In the genomic region with DNA sequence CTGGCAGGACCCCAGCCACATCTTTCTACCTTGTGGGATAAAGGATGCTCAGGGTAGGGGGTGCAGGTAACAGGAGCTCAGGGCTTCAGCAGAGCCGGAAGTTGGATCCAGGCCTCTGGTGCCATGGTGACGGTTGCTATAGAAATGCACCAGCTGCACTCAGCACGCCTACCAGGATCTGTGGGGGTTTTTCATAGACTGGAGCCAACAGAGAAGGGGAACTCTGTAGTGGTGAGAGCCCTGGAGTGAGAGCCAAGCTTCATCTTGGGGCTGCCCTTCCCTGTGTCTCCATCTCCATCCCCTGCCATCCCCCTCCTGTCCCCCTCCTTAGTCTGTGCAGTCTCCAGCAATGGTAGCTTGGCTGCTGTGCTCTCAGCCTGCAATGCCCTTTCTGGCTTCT, we compare ENCODE assay signal across 8 cellular contexts. TPM values are rescaled to one million over a fixed set of nuclear protein-coding genes. Genes with fewer than 3 reads are reported as not detected.
DNase-seq lines count a peak whose midpoint lies in the region; ATAC-seq and TF ChIP-seq lines count a peak whose summit lies in the region.

No MANE protein-coding gene starts in this region.

- H2AFZ ChIP-seq in SK-N-SH (ENCODE audit: low read depth) (no peak overlapping the region), neural progenitor cell (replicated peaks) (no peak overlapping the region)

- TF ChIP-seq CTCF in SK-N-SH (IDR thresholded peaks at IDR 0.05) (no peak), neural progenitor cell (IDR thresholded peaks at IDR 0.05) (no peak)

- H3K27me3 Mint-ChIP-seq in neural progenitor cell (ENCODE audit: insufficient read depth, low read depth), result peaks cover 12% of the 10 kb centered on the region

- POLR2A ChIA-PET in SK-N-SH (lab: Yijun Ruan, JAX), result interaction anchor here (0.7 to 2.3 kb wide), 6 partner anchors 10 to 320 kb away, joined by 3 to 8 read pairs (median 4); partner anchors contain the start of gene CPEB4

- H3K4me1 Mint-ChIP-seq in neural progenitor cell, result peaks cover 56% of the 10 kb centered on the region

- no peaks in the 10 kb centered on the region; the same call in 1 of the 2 replicates for H3K27me3 ChIP-seq in SK-N-SH (ENCODE audit: insufficient read depth)
- H3K27me3 ChIP-seq in neural progenitor cell, result no peaks in the 10 kb centered on the region

- H3K4me3 Mint-ChIP-seq in neural progenitor cell, result no peak overlapping the region

- no peaks in the 10 kb centered on the region for H3K9me3 Mint-ChIP-seq in neural progenitor cell

- TF ChIP-seq RAD21 in SK-N-SH (IDR thresholded peaks at IDR 0.05; ENCODE audit: low read length), result peak; percentile 2; the same call in 1 of the 2 replicates

- H3K79me2 ChIP-seq in SK-N-SH (ENCODE audit: insufficient read depth), result no peaks in the 10 kb centered on the region
- no peaks in the 10 kb centered on the region for H3K79me2 ChIP-seq in neural progenitor cell (ENCODE audit: low read depth)

- peak overlapping the region; percentile 80 for H3K27ac Mint-ChIP-seq in neural progenitor cell

- H3K9me3 ChIP-seq in SK-N-SH, result no peaks in the 10 kb centered on the region
- no peaks in the 10 kb centered on the region for H3K9me3 ChIP-seq in neural progenitor cell (ENCODE audit: low read depth)

- DNase-seq in cardiac septum (ENCODE audit: low spot score) (peak; percentile 27), Right ventricle myocardium inferior (ENCODE audit: missing footprints) (no peak), SK-N-SH (peak; percentile 87), neural progenitor cell (ENCODE audit: low spot score) (peak; percentile 81), glomerular visceral epithelial cell (ENCODE audit: extremely low spot score) (no peak), KG1 (lab: John Stamatoyannopoulos, UW) (no peak), SKM-1 treated with dmso at 0.1 percent for 144 hours (lab: John Stamatoyannopoulos, UW; ENCODE audit: unreplicated experiment) (no peak)

- ATAC-seq in Right ventricle myocardium inferior (no peak), HG03520 (IDR thresholded peaks at IDR 0.05; ENCODE audit: unreplicated experiment) (peak; percentile 94)

- H3K36me3 ChIP-seq in SK-N-SH (replicated peaks in 1 of 2; ENCODE audit: control insufficient read depth in 1 of 2, insufficient read depth in 2 of 2, low read length in 1 of 2) (no peaks in the 10 kb centered on the region), neural progenitor cell (no peaks in the 10 kb centered on the region)

- no peaks in the 10 kb centered on the region for H3K36me3 Mint-ChIP-seq in neural progenitor cell

- no peak for TF ChIP-seq EP300 in SK-N-SH (IDR thresholded peaks at IDR 0.05; ENCODE audit: borderline replicate concordance in 1 of 2, low read depth in 1 of 2, low read length in 1 of 2)

- H4K20me1 ChIP-seq in SK-N-SH (ENCODE audit: insufficient read depth) (no peaks in the 10 kb centered on the region), neural progenitor cell (ENCODE audit: low read depth) (no peaks in the 10 kb centered on the region)

- H3K9me2 ChIP-seq in SK-N-SH, result no peaks in the 10 kb centered on the region

- CTCF ChIA-PET in SK-N-SH (lab: Yijun Ruan, JAX), result interaction anchor here (0.7 to 2.2 kb wide), 4 partner anchors 10 to 75 kb away, joined by 3 to 6 read pairs (median 4); no protein-coding TSS in a partner anchor

- H3K4me1 ChIP-seq in SK-N-SH (ENCODE audit: control insufficient read depth in 1 of 2, insufficient read depth in 2 of 2, low read depth in 1 of 2, low read length in 1 of 2) (peaks cover 0 to 19% of the 10 kb centered on the region in 2 experiments; a peak in 1 of 4 replicates), neural progenitor cell (peaks cover 19% of the 10 kb centered on the region)

- H3K9ac ChIP-seq in SK-N-SH, result no peak overlapping the region
- no peak overlapping the region for H3K9ac ChIP-seq in neural progenitor cell

- intact Hi-C loops in cardiac septum (cut with DNase I) (no loop called here), Right ventricle myocardium inferior (cut with DNase I) (no loop called here)

- H3K4me2 ChIP-seq in SK-N-SH (no peak overlapping the region), neural progenitor cell (no peak overlapping the region)

- H3K27ac ChIP-seq in SK-N-SH (ENCODE audit: low read depth in 2 of 2, low read length in 1 of 2), result peak overlapping the region in 1 of 2 experiments; percentile 87; a peak in 2 of 4 replicates
- no peak overlapping the region for H3K27ac ChIP-seq in neural progenitor cell

- no peaks in the 10 kb centered on the region for H3F3A ChIP-seq in SK-N-SH (replicated peaks; ENCODE audit: insufficient read depth)
- no peaks in the 10 kb centered on the region for H3F3A ChIP-seq in neural progenitor cell (ENCODE audit: low read depth)

- 50% methylated on average over 3 of the region's 3 CpGs for WGBS in SK-N-SH (ENCODE audit: low lambda C conversion rate)

- H3K4me3 ChIP-seq in SK-N-SH (ENCODE audit: low read depth in 2 of 2, low read length in 1 of 2), result no peak overlapping the region
- H3K4me3 ChIP-seq in neural progenitor cell, result no peak overlapping the region

TF ChIP-seq in SK-N-SH, 30 proteins besides CTCF, POLR2A, EP300 and RAD21:
- TF ChIP-seq RCOR1 (IDR thresholded peaks at IDR 0.05; ENCODE audit: low read length) (no peak), MXI1 (IDR thresholded peaks at IDR 0.05; ENCODE audit: low read depth, low read length) (peak; percentile 92), RXRA (IDR thresholded peaks at IDR 0.05; ENCODE audit: borderline replicate concordance, low read depth) (no peak)

RNA-seq across cellular contexts. Expression of gene BOD1, which starts 27.5 kb away (rescaled TPM):
- total RNA-seq in cardiac septum, result 44.9 TPM
- 46.4 TPM for total RNA-seq in Right ventricle myocardium inferior
- polyA plus RNA-seq in SK-N-SH (2012; rRNA removed), result 45.3 and 52.2 TPM in 2 replicates
- polyA plus RNA-seq in SK-N-SH (2012; cell fraction: cytosol; rRNA removed), result 56.6 and 57.4 TPM in 2 replicates
- polyA plus RNA-seq in SK-N-SH (2012; cell fraction: nucleus; rRNA removed), result 47.5 and 68.0 TPM in 2 replicates
- 144 and 175 TPM in 2 replicates for total RNA-seq in neural progenitor cell (ENCODE audit: low replicate concordance)

Comparison
In these comparisons a context has a peak if more than half of its experiments do, and no peak if none do; other contexts are left out.
1. DNase-seq: peak in cardiac septum (single experiment), SK-N-SH (single experiment) and neural progenitor cell (single experiment); none in Right ventricle myocardium inferior (single experiment), glomerular visceral epithelial cell (single experiment), KG1 (single experiment) and SKM-1 treated with dmso at 0.1 percent for 144 hours (single experiment).